Comparison of ENCODE assay signal across 18 cellular contexts in genomic region chr5:67989457-67989856, GRCh38.
DNase-seq lines count a peak whose midpoint lies in the region; ATAC-seq, FAIRE-seq and TF ChIP-seq lines count a peak whose summit lies in the region.
"Had no signal": no experiment of that assay in that cellular context is flagged by ENCODE, and none has a peak within 500 bp of the region (broad histone marks: within the 10 kb centered on the region; RNA-seq: fewer than 3 reads in every experiment).

No MANE protein-coding gene starts in this region.

- ATAC-seq in right cardiac atrium, result peak; percentile 62 to 71
- ATAC-seq in effector memory CD8-positive, alpha-beta T cell (replicated peaks), result no peak
- ATAC-seq: left lobe of liver, natural killer cell had no signal

- peaks cover 8 to 19% of the 10 kb centered on the region in 2 donors for H3K27me3 Mint-ChIP-seq in effector memory CD8-positive, alpha-beta T cell
- H3K27me3 Mint-ChIP-seq in neural progenitor cell (ENCODE audit: insufficient read depth, low read depth), result no peaks in the 10 kb centered on the region

- H3K36me3 ChIP-seq in colonic mucosa, result no peaks in the 10 kb centered on the region
- no peaks in the 10 kb centered on the region for H3K36me3 ChIP-seq in small intestine (ENCODE audit: control insufficient read depth in 2 of 2, insufficient read depth in 2 of 2, low read length in 2 of 2)
- no peaks in the 10 kb centered on the region for H3K36me3 ChIP-seq in neural progenitor cell
- H3K36me3 ChIP-seq: ascending aorta had no signal

- H3K9me3 Mint-ChIP-seq in effector memory CD8-positive, alpha-beta T cell, result no peaks in the 10 kb centered on the region
- H3K9me3 Mint-ChIP-seq in neural progenitor cell, result peaks cover 3% of the 10 kb centered on the region
- H3K9me3 Mint-ChIP-seq: CD4-positive, alpha-beta memory T cell; natural killer cell had no signal

- no peaks in the 10 kb centered on the region for H4K20me1 ChIP-seq in neural progenitor cell (ENCODE audit: low read depth)

- H3K36me3 Mint-ChIP-seq in effector memory CD8-positive, alpha-beta T cell (ENCODE audit: insufficient read depth), result peaks cover 2% of the 10 kb centered on the region
- H3K36me3 Mint-ChIP-seq in neural progenitor cell, result no peaks in the 10 kb centered on the region
- H3K36me3 Mint-ChIP-seq: CD4-positive, alpha-beta memory T cell; natural killer cell had no signal

- WGBS in right cardiac atrium, result 56% methylated on average over 2 of the region's 2 CpGs
- WGBS in small intestine, 3 donors, result 30 to 43% (median 38%) methylated on average over 2 of the region's 2 CpGs

- H3K4me3 Mint-ChIP-seq in effector memory CD8-positive, alpha-beta T cell, result no peak overlapping the region
- no peak overlapping the region for H3K4me3 Mint-ChIP-seq in neural progenitor cell
- H3K4me3 Mint-ChIP-seq: CD4-positive, alpha-beta memory T cell; natural killer cell had no signal

- H3K79me2 ChIP-seq in neural progenitor cell (ENCODE audit: low read depth), result no peaks in the 10 kb centered on the region

- no peaks in the 10 kb centered on the region for H3K4me1 Mint-ChIP-seq in effector memory CD8-positive, alpha-beta T cell (ENCODE audit: low read depth in 2 of 2)
- H3K4me1 Mint-ChIP-seq in neural progenitor cell, result peaks cover 3% of the 10 kb centered on the region
- H3K4me1 Mint-ChIP-seq: CD4-positive, alpha-beta memory T cell; natural killer cell had no signal

- no peak for TF ChIP-seq CTCF in colonic mucosa (IDR thresholded peaks at IDR 0.05)
- TF ChIP-seq CTCF in neural progenitor cell (IDR thresholded peaks at IDR 0.05), result no peak

- H3K27me3 ChIP-seq in colonic mucosa, result no peaks in the 10 kb centered on the region
- no peaks in the 10 kb centered on the region for H3K27me3 ChIP-seq in right cardiac atrium (ENCODE audit: control insufficient read depth, insufficient read depth)
- no peaks in the 10 kb centered on the region for H3K27me3 ChIP-seq in small intestine (ENCODE audit: control insufficient read depth in 2 of 2, insufficient read depth in 2 of 2, low read length in 2 of 2)
- no peaks in the 10 kb centered on the region for H3K27me3 ChIP-seq in neural progenitor cell
- H3K27me3 ChIP-seq: ascending aorta had no signal

- H3K27ac Mint-ChIP-seq in effector memory CD8-positive, alpha-beta T cell, result no peak overlapping the region
- no peak overlapping the region for H3K27ac Mint-ChIP-seq in neural progenitor cell
- H3K27ac Mint-ChIP-seq: natural killer cell had no signal

- H3K4me3 ChIP-seq in colonic mucosa (no peak overlapping the region), right cardiac atrium (ENCODE audit: low read length) (no peak overlapping the region), small intestine (ENCODE audit: low read depth in 1 of 2, low read length in 2 of 2) (no peak overlapping the region), neural progenitor cell (no peak overlapping the region)
- H3K4me3 ChIP-seq: ascending aorta had no signal

- H3K27ac ChIP-seq in colonic mucosa (no peak overlapping the region), right cardiac atrium (ENCODE audit: low read length) (no peak overlapping the region), small intestine (ENCODE audit: low read depth in 1 of 2, low read length in 1 of 2) (no peak overlapping the region), neural progenitor cell (no peak overlapping the region)
- H3K27ac ChIP-seq: 22Rv1, ascending aorta had no signal

- H2AFZ ChIP-seq in neural progenitor cell (replicated peaks), result no peak overlapping the region

- H3K9ac ChIP-seq in colonic mucosa (ENCODE audit: low read depth in 2 of 2, low read length in 2 of 2), result no peak overlapping the region
- H3K9ac ChIP-seq in neural progenitor cell, result no peak overlapping the region

- DNase-seq in NCI-H2171 treated with DMSO at 0.1 percent for 48 hours (lab: John Stamatoyannopoulos, UW) (peak; percentile 6), NCI-H2171 (lab: John Stamatoyannopoulos, UW) (no peak), colonic mucosa (peak; percentile 27), right cardiac atrium (peak; percentile 28 to 58 (median 29)), small intestine (peak; percentile 55), superior temporal gyrus (ENCODE audit: extremely low spot score) (no peak), neural progenitor cell (ENCODE audit: low spot score) (no peak)
- no peak for DNase-seq in effector memory CD8-positive, alpha-beta T cell
- DNase-seq: CD4-positive, alpha-beta memory T cell; effector CD8-positive, alpha-beta T cell; natural killer cell; NCI-H1105 treated with DMSO at 0.1 percent for 48 hours; stimulated activated CD4-positive, alpha-beta T cell treated with anti-CD3 and anti-CD28 coated beads, Interleukin-4, amount 100 ng/mL, for 4 hours had no signal

- intact Hi-C loops in colonic mucosa (cut with DNase I) (no loop called here), right cardiac atrium (cut with DNase I) (no loop called here)

- no peak for FAIRE-seq in small intestine (lab: Jason Lieb, UNC)
- FAIRE-seq: GM12892, TTC549 had no signal

- no peaks in the 10 kb centered on the region for H3F3A ChIP-seq in neural progenitor cell (ENCODE audit: low read depth)

- H3K4me1 ChIP-seq in colonic mucosa (no peaks in the 10 kb centered on the region), right cardiac atrium (ENCODE audit: control insufficient read depth, insufficient read depth, low read length) (peaks cover 3% of the 10 kb centered on the region), small intestine (ENCODE audit: control insufficient read depth in 2 of 2, insufficient read depth in 1 of 2, low read depth in 1 of 2, low read length in 1 of 2) (peaks cover 0 to 4% of the 10 kb centered on the region in 2 donors), neural progenitor cell (no peaks in the 10 kb centered on the region)

- H3K4me2 ChIP-seq in neural progenitor cell, result no peak overlapping the region

- H3K9me3 ChIP-seq in colonic mucosa, result no peaks in the 10 kb centered on the region
- H3K9me3 ChIP-seq in right cardiac atrium (ENCODE audit: control insufficient read depth, low read length), result no peaks in the 10 kb centered on the region
- H3K9me3 ChIP-seq in small intestine (ENCODE audit: control insufficient read depth, low read depth), result no peaks in the 10 kb centered on the region
- no peaks in the 10 kb centered on the region for H3K9me3 ChIP-seq in neural progenitor cell (ENCODE audit: low read depth)
- H3K9me3 ChIP-seq: ascending aorta had no signal

Comparison
In these comparisons a context has a peak if more than half of its experiments do, and no peak if none do; other contexts are left out.
1. DNase-seq: peak in NCI-H2171 treated with DMSO at 0.1 percent for 48 hours (single experiment), colonic mucosa (single experiment), right cardiac atrium (3 of 3) and small intestine (single experiment); none in NCI-H2171 (single experiment), superior temporal gyrus (single experiment), effector memory CD8-positive, alpha-beta T cell (0 of 3) and neural progenitor cell (single experiment).